10 cellular contexts compared by ENCODE assay signal in genomic region chr2:172438064-172438421, GRCh38. TPM values are rescaled to one million over a fixed set of nuclear protein-coding genes. Genes with fewer than 3 reads are reported as not detected.
A peak's percentile ranks its signal among the peaks of the same experiment; 100 is the strongest.
DNase-seq lines count a peak whose midpoint lies in the region; ATAC-seq and TF ChIP-seq lines count a peak whose summit lies in the region.
"Had no signal": no experiment of that assay in that cellular context is flagged by ENCODE, and none has a peak within 500 bp of the region (broad histone marks: within the 10 kb centered on the region; RNA-seq: fewer than 3 reads in every experiment).

No MANE protein-coding gene starts in this region.

- H3K4me1 ChIP-seq in heart right ventricle = peaks cover 0 to 100% (median 83%) of the 10 kb centered on the region in 9 donors

- no peak for TF ChIP-seq CTCF in heart right ventricle (IDR thresholded peaks at IDR 0.05)

- H3K9me3 ChIP-seq in heart right ventricle = no peaks in the 10 kb centered on the region
- H3K9me3 ChIP-seq: adrenal gland had no signal

- DNase-seq in activated T-cell treated with anti-CD3 and anti-CD28 coated beads for 48 hours (ENCODE audit: low read depth) = peak; percentile 44
- peak; percentile 75 for DNase-seq in stimulated activated CD4-positive, alpha-beta T cell treated with anti-CD3 and anti-CD28 coated beads, Interleukin-15, amount 100 ng/mL, for 24 hours
- no peak for DNase-seq in SKM-1 treated with dmso at 0.1 percent for 144 hours (lab: John Stamatoyannopoulos, UW; ENCODE audit: unreplicated experiment)
- DNase-seq in heart right ventricle = no peak
- DNase-seq in NCI-H510A (lab: John Stamatoyannopoulos, UW) = no peak
- no peak for DNase-seq in amniotic stem cell (lab: John Stamatoyannopoulos, UW)
- DNase-seq: adrenal gland, NCI-H2171 treated with DMSO at 0.1 percent for 48 hours had no signal

- intact Hi-C loops in heart right ventricle (cut with DNase I) = no loop called here

- peak overlapping the region in 1 of 10 donors; percentile 28 for H3K4me3 ChIP-seq in heart right ventricle
- H3K4me3 ChIP-seq: adrenal gland had no signal

- H3K36me3 ChIP-seq in heart right ventricle = no peaks in the 10 kb centered on the region
- H3K36me3 ChIP-seq: adrenal gland had no signal

- WGBS in heart right ventricle, 2 donors = 76 to 85% methylated on average over 4 of the region's 4 CpGs

- no peaks in the 10 kb centered on the region for H3K27me3 ChIP-seq in heart right ventricle
- H3K27me3 ChIP-seq: adrenal gland had no signal

- peak; percentile 26 for ATAC-seq in GM19395 (IDR thresholded peaks at IDR 0.05; ENCODE audit: unreplicated experiment)
- ATAC-seq in HG03442 (IDR thresholded peaks at IDR 0.05; ENCODE audit: unreplicated experiment) = peak; percentile 21
- ATAC-seq in heart right ventricle = no peak

- peak overlapping the region in 5 of 10 donors; percentile 12 to 66 (median 33) for H3K27ac ChIP-seq in heart right ventricle
- H3K27ac ChIP-seq: adrenal gland had no signal

RNA-seq across cellular contexts. Expression of gene ITGA6, which starts 10.7 kb away (rescaled TPM):
- total RNA-seq in heart right ventricle = 10 to 100 TPM; 36.0 to 68.3 (median 46.8) TPM
- 10 to 100 TPM; 22.1 to 23.9 TPM for polyA plus RNA-seq in heart right ventricle

Comparison
In these comparisons a context has a peak if more than half of its experiments do, and no peak if none do; other contexts are left out.
1. ATAC-seq: peak in GM19395 (single experiment) and HG03442 (single experiment); none in heart right ventricle (0 of 8).
2. DNase-seq: peak in activated T-cell treated with anti-CD3 and anti-CD28 coated beads for 48 hours (single experiment) and stimulated activated CD4-positive, alpha-beta T cell treated with anti-CD3 and anti-CD28 coated beads, Interleukin-15, amount 100 ng/mL, for 24 hours (single experiment); none in SKM-1 treated with dmso at 0.1 percent for 144 hours (single experiment), heart right ventricle (0 of 2), NCI-H510A (single experiment) and amniotic stem cell (single experiment).